ENCODE assay signal across 13 cellular contexts in the genomic region with DNA sequence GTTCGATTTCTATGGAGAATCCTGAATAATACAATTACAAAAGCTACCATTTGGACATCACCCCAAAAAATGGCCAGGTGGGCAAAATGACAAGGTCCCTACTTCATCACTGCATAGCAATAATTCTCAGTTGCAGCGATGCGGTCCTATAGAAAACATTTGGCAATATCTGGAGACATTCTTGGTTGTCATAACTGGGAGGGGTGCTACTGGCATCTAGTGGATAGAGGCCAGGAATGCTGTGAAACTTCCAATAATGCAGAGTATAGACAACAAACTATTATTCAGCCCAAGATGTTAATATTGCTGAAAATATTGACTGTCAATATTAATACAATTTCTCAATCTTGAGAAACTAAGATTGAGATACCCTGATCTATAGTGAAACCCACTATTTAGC.
DNase-seq lines count a peak whose midpoint lies in the region; ATAC-seq and TF ChIP-seq lines count a peak whose summit lies in the region.
"Had no signal": no experiment of that assay in that cellular context is flagged by ENCODE, and none has a peak within 500 bp of the region (broad histone marks: within the 10 kb centered on the region; RNA-seq: fewer than 3 reads in every experiment).

No MANE protein-coding gene starts in this region.

- no peaks in the 10 kb centered on the region for H4K20me1 ChIP-seq in PC-3 (ENCODE audit: low read length)

- H3K27me3 ChIP-seq in PC-3 (ENCODE audit: low read length) = no peaks in the 10 kb centered on the region
- no peaks in the 10 kb centered on the region for H3K27me3 ChIP-seq in kidney epithelial cell (ENCODE audit: control insufficient read depth, insufficient read depth, low read length)

- no TSS peak for BruUV-seq in PC-3 (replicated peaks; lab: Mats Ljungman, UMichigan)

- ATAC-seq in PC-3 (peak; percentile 60), GM19467 (IDR thresholded peaks at IDR 0.05; ENCODE audit: unreplicated experiment) (no peak)
- ATAC-seq: A549 had no signal

- TF ChIP-seq CTCF in C4-2B (conservative IDR thresholded peaks at IDR 0.05) (peak; percentile 7; the same call in 1 of the 2 replicates), PC-3 (conservative IDR thresholded peaks at IDR 0.05; ENCODE audit: low read depth, low read length) (peak; percentile 48), kidney epithelial cell (IDR thresholded peaks at IDR 0.05; ENCODE audit: insufficient read depth, low read length, poor library complexity, severe bottlenecking) (peak; percentile 14)

- intact Hi-C loops in PC-3 (cut with micrococcal nuclease) = loop anchor here (2.0 to 5.0 kb wide), 2 partner anchors 455 to 568 kb away; no protein-coding TSS in a partner anchor
- intact Hi-C loops in posterior cingulate gyrus (cut with DNase I) = no loop called here

- H3K4me1 ChIP-seq in PC-3 (ENCODE audit: insufficient read depth, low read length) = no peaks in the 10 kb centered on the region
- H3K4me1 ChIP-seq: A549 had no signal

- DNase-seq in NCI-H146 (lab: John Stamatoyannopoulos, UW) = peak; percentile 41
- DNase-seq in NCI-H146 treated with DMSO at 0.1 percent for 48 hours (lab: John Stamatoyannopoulos, UW; ENCODE audit: unreplicated experiment) = no peak
- DNase-seq in PC-3 = peak; percentile 42
- DNase-seq in kidney epithelial cell (ENCODE audit: low read depth) = no peak
- DNase-seq in posterior cingulate gyrus = no peak
- DNase-seq in T-helper 2 cell = no peak
- DNase-seq: CD4-positive, CD25-positive, alpha-beta regulatory T cell; NCI-H1092; NCI-H187 treated with DMSO at 0.1 percent for 48 hours; NCI-H510A treated with DMSO at 0.1 percent for 48 hours had no signal

- H3K9me3 ChIP-seq in PC-3 (ENCODE audit: low read length) = no peaks in the 10 kb centered on the region
- H3K9me3 ChIP-seq: A549 had no signal

- H3F3A ChIP-seq in PC-3 (ENCODE audit: low read length, unreplicated experiment) = no peaks in the 10 kb centered on the region

- H3K4me2 ChIP-seq in PC-3 (ENCODE audit: low read length) = no peak overlapping the region
- H3K4me2 ChIP-seq: A549 had no signal

- POLR2A ChIA-PET in PC-3 (lab: Charles Lee; ENCODE audit: unreplicated experiment) = no interaction called here

- no peak overlapping the region for H3K4me3 ChIP-seq in PC-3 (ENCODE audit: low read length)
- H3K4me3 ChIP-seq in kidney epithelial cell (ENCODE audit: low read depth, low read length) = no peak overlapping the region
- H3K4me3 ChIP-seq: A549 had no signal

- CTCF ChIA-PET in PC-3 (lab: Charles Lee) = no interaction called here

- H2AFZ ChIP-seq in PC-3 (ENCODE audit: low read length) = no peak overlapping the region

- H3K79me2 ChIP-seq in PC-3 (ENCODE audit: low read length) = no peaks in the 10 kb centered on the region

- H3K36me3 ChIP-seq in PC-3 (ENCODE audit: low read depth, low read length) (no peaks in the 10 kb centered on the region), kidney epithelial cell (ENCODE audit: control insufficient read depth, insufficient read depth, low read length) (no peaks in the 10 kb centered on the region)

- no peak overlapping the region for H3K27ac ChIP-seq in C4-2B
- no peak overlapping the region for H3K27ac ChIP-seq in PC-3 (ENCODE audit: low read length)
- H3K27ac ChIP-seq: A549 had no signal

- no peak overlapping the region for H3K9ac ChIP-seq in PC-3 (ENCODE audit: low read length)

- H3K9me2 ChIP-seq in PC-3 (replicated peaks; ENCODE audit: low read length) = no peaks in the 10 kb centered on the region

Comparison
In these comparisons a context has a peak if more than half of its experiments do, and no peak if none do; other contexts are left out.
1. DNase-seq: peak in NCI-H146 (single experiment) and PC-3 (single experiment); none in NCI-H146 treated with DMSO at 0.1 percent for 48 hours (single experiment), kidney epithelial cell (single experiment), posterior cingulate gyrus (0 of 10) and T-helper 2 cell (0 of 5).
2. Peak in every context shown above with its lines, with median percentiles within 50 percentile points of each other: CTCF ChIP-seq.